ENCODE assay signal across 16 cellular contexts in genomic region chr16:66367968-66368891, GRCh38. TPM values are rescaled to one million over a fixed set of nuclear protein-coding genes. Genes with fewer than 3 reads are reported as not detected.
A peak's percentile ranks its signal among the peaks of the same experiment; 100 is the strongest.
DNase-seq lines count a peak whose midpoint lies in the region; ATAC-seq, FAIRE-seq and TF ChIP-seq lines count a peak whose summit lies in the region.
"Had no signal": no experiment of that assay in that cellular context is flagged by ENCODE, and none has a peak within 500 bp of the region (broad histone marks: within the 10 kb centered on the region; RNA-seq: fewer than 3 reads in every experiment).

No MANE protein-coding gene starts in this region.

- no peak for FAIRE-seq in HepG2 (lab: Jason Lieb, UNC)
- FAIRE-seq: H54, TTC549 had no signal

- H3K27ac ChIP-seq in dorsolateral prefrontal cortex (peak overlapping the region in 32 of 59 donors; percentile 11 to 81 (median 50)), HepG2 (ENCODE audit: extremely low read length, insufficient read depth, low read length) (no peak overlapping the region), subcutaneous abdominal adipose tissue (ENCODE audit: low read depth, low read length) (peak overlapping the region; percentile 86)
- no peak overlapping the region for H3K27ac ChIP-seq in naive thymus-derived CD4-positive, alpha-beta T cell (ENCODE audit: low read depth, low read length)

- H3K9me3 Mint-ChIP-seq in naive thymus-derived CD4-positive, alpha-beta T cell = no peaks in the 10 kb centered on the region
- H3K9me3 Mint-ChIP-seq: CD4-positive, CD25-positive, alpha-beta regulatory T cell had no signal

- H3K9ac ChIP-seq in HepG2 (ENCODE audit: insufficient read depth, low read depth, low read length) = no peak overlapping the region
- H3K9ac ChIP-seq in subcutaneous abdominal adipose tissue (ENCODE audit: low read length in 5 of 5) = peak overlapping the region in 4 of 5 donors; percentile 46 to 90 (median 62)

- H2AFZ ChIP-seq in HepG2 (ENCODE audit: low read length) = no peak overlapping the region

- H3K36me3 ChIP-seq in HepG2 (replicated peaks in 1 of 2; ENCODE audit: control insufficient read depth in 1 of 2, insufficient read depth in 2 of 2, low read length in 2 of 2) (no peaks in the 10 kb centered on the region), subcutaneous abdominal adipose tissue (ENCODE audit: control insufficient read depth in 5 of 5, insufficient read depth in 5 of 5, low read length in 5 of 5) (peaks cover 0 to 4% (median 0%) of the 10 kb centered on the region in 5 donors)
- H3K36me3 ChIP-seq in naive thymus-derived CD4-positive, alpha-beta T cell (ENCODE audit: control insufficient read depth in 2 of 3, insufficient read depth in 3 of 3, low read length in 3 of 3) = no peaks in the 10 kb centered on the region

- in situ Hi-C loops in HepG2 (cut with HindIII; ENCODE audit: extremely low pct_ligation_motif_present, low pct_unique_long_range_greater_than_20kb) = no loop called here

- POLR2A ChIA-PET in HepG2 (lab: Yijun Ruan, JAX) = no interaction called here
- POLR2A ChIA-PET in naive thymus-derived CD4-positive, alpha-beta T cell (lab: Charles Lee) = no interaction called here

- no peak overlapping the region for H3K4me2 ChIP-seq in HepG2 (ENCODE audit: low read depth, low read length)

- WGBS in HepG2 (ENCODE audit: low lambda C conversion rate) = 18% methylated on average over 10 of the region's 11 CpGs

- no peaks in the 10 kb centered on the region for H3K36me3 Mint-ChIP-seq in naive thymus-derived CD4-positive, alpha-beta T cell
- H3K36me3 Mint-ChIP-seq: CD4-positive, CD25-positive, alpha-beta regulatory T cell had no signal

- TF ChIP-seq EP300 in HepG2 (IDR thresholded peaks at IDR 0.05; ENCODE audit: low read depth in 2 of 2, low read length in 2 of 2) (no peak), HepG2 (CRISPR knock-in tag; IDR thresholded peaks at IDR 0.05; ENCODE audit: borderline replicate concordance) (no peak)

- H3K79me2 ChIP-seq in HepG2 (ENCODE audit: insufficient read depth, low read length) = no peaks in the 10 kb centered on the region

- no peaks in the 10 kb centered on the region for H4K20me1 ChIP-seq in HepG2 (ENCODE audit: insufficient read depth, low read length)

- CTCF ChIA-PET in HepG2 (lab: Yijun Ruan, JAX; ENCODE audit: low intra/inter-chr PET ratio, low total read pairs) = no interaction called here
- CTCF ChIA-PET in naive thymus-derived CD4-positive, alpha-beta T cell (lab: Charles Lee) = interaction anchor here (0.5 to 2.3 kb wide), 3 partner anchors 10 to 276 kb away, joined by 3 to 11 read pairs (median 3); no protein-coding TSS in a partner anchor

- no TSS peak for BruUV-seq in HepG2 (replicated peaks; lab: Mats Ljungman, UMichigan)

- intact Hi-C loops in dorsolateral prefrontal cortex (cut with DNase I) = no loop called here
- intact Hi-C loops in HepG2 (cut with micrococcal nuclease; ENCODE audit: unreplicated experiment) = no loop called here
- intact Hi-C loops in naive thymus-derived CD4-positive, alpha-beta T cell (cut with micrococcal nuclease) = no loop called here

- TF ChIP-seq RAD21 in HepG2 (CRISPR knock-in tag; IDR thresholded peaks at IDR 0.05) = no peak

- peak overlapping the region in 41 of 59 donors; percentile 7 to 58 (median 36) for H3K4me3 ChIP-seq in dorsolateral prefrontal cortex
- no peak overlapping the region for H3K4me3 ChIP-seq in HepG2 (replicated peaks in 1 of 3; ENCODE audit: insufficient read depth in 1 of 3, low read depth in 2 of 3, low read length in 3 of 3)
- peak overlapping the region in 4 of 5 donors; percentile 75 to 88 (median 77) for H3K4me3 ChIP-seq in subcutaneous abdominal adipose tissue (ENCODE audit: low read depth in 1 of 5, low read length in 5 of 5)
- H3K4me3 ChIP-seq in naive thymus-derived CD4-positive, alpha-beta T cell (ENCODE audit: low read length) = no peak overlapping the region

- peaks cover 14 to 29% (median 24%) of the 10 kb centered on the region in 5 donors for H3K27me3 Mint-ChIP-seq in naive thymus-derived CD4-positive, alpha-beta T cell

- H3K27me3 ChIP-seq in dorsolateral prefrontal cortex (peaks cover 0 to 12% (median 0%) of the 10 kb centered on the region in 45 donors), HepG2 (ENCODE audit: control insufficient read depth in 1 of 2, insufficient read depth in 2 of 2, low read length in 2 of 2) (peaks cover 12 to 33% of the 10 kb centered on the region in 2 experiments; a peak in 4 of 5 replicates), subcutaneous abdominal adipose tissue (ENCODE audit: control insufficient read depth in 5 of 5, insufficient read depth in 4 of 5, low read length in 5 of 5) (peaks cover 0 to 7% (median 2%) of the 10 kb centered on the region in 5 donors)
- no peaks in the 10 kb centered on the region for H3K27me3 ChIP-seq in naive thymus-derived CD4-positive, alpha-beta T cell (ENCODE audit: control insufficient read depth in 2 of 2, insufficient read depth in 2 of 2, low read length in 2 of 2)

- ATAC-seq in HepG2 (no peak), GM18858 (IDR thresholded peaks at IDR 0.05; ENCODE audit: unreplicated experiment) (no peak)
- ATAC-seq in naive thymus-derived CD4-positive, alpha-beta T cell = no peak

- H3K4me3 Mint-ChIP-seq in naive thymus-derived CD4-positive, alpha-beta T cell = no peak overlapping the region
- H3K4me3 Mint-ChIP-seq: CD4-positive, CD25-positive, alpha-beta regulatory T cell had no signal

- H3K4me1 Mint-ChIP-seq in naive thymus-derived CD4-positive, alpha-beta T cell = peaks cover 0 to 13% (median 4%) of the 10 kb centered on the region in 7 donors

- H3K9me3 ChIP-seq in HepG2 (ENCODE audit: low read length) = no peaks in the 10 kb centered on the region
- H3K9me3 ChIP-seq in subcutaneous abdominal adipose tissue (ENCODE audit: control insufficient read depth in 5 of 5, low read length in 5 of 5) = no peaks in the 10 kb centered on the region
- no peaks in the 10 kb centered on the region for H3K9me3 ChIP-seq in naive thymus-derived CD4-positive, alpha-beta T cell (ENCODE audit: control insufficient read depth in 2 of 3, low read length in 3 of 3)

- no peak for TF ChIP-seq POLR2A in HepG2 (IDR thresholded peaks at IDR 0.05; ENCODE audit: insufficient read depth in 1 of 2, low read depth in 2 of 2, low read length in 2 of 2)

- H3K27ac Mint-ChIP-seq in naive thymus-derived CD4-positive, alpha-beta T cell = peak overlapping the region in 2 of 9 donors; percentile 2 to 86
- H3K27ac Mint-ChIP-seq: CD4-positive, CD25-positive, alpha-beta regulatory T cell had no signal

- TF ChIP-seq CTCF in dorsolateral prefrontal cortex (IDR thresholded peaks at IDR 0.05 in 54 of 56, conservative IDR thresholded peaks at IDR 0.05 in 2 of 56; ENCODE audit: low read depth in 1 of 56, partially characterized antibody in 56 of 56) (no peak), HepG2 (CRISPR knock-in tag; IDR thresholded peaks at IDR 0.05) (no peak)

- peak; percentile 58 for DNase-seq in MV-4-11 (lab: John Stamatoyannopoulos, UW)
- DNase-seq in dorsolateral prefrontal cortex = no peak
- DNase-seq in HepG2 (ENCODE audit: low spot score) = no peak
- no peak for DNase-seq in naive thymus-derived CD4-positive, alpha-beta T cell
- DNase-seq in effector CD4-positive, alpha-beta T cell = no peak
- no peak for DNase-seq in DMS53 (lab: John Stamatoyannopoulos, UW)
- DNase-seq: CD4-positive, CD25-positive, alpha-beta regulatory T cell; effector CD8-positive, alpha-beta T cell; glutamatergic neuron; NCI-H1417; SHP77 treated with DMSO at 0.1 percent for 48 hours; stimulated activated CD4-positive, alpha-beta T cell treated with anti-CD3 and anti-CD28 coated beads, Interleukin-2, amount 100 ng/mL, for 24 hours had no signal

- peaks cover 40% of the 10 kb centered on the region for H3K4me1 ChIP-seq in HepG2 (ENCODE audit: insufficient read depth, low read length)
- H3K4me1 ChIP-seq in subcutaneous abdominal adipose tissue (ENCODE audit: control insufficient read depth in 5 of 5, insufficient read depth in 5 of 5, low read length in 5 of 5) = peaks cover 7 to 89% (median 39%) of the 10 kb centered on the region in 5 donors
- no peaks in the 10 kb centered on the region for H3K4me1 ChIP-seq in naive thymus-derived CD4-positive, alpha-beta T cell (ENCODE audit: control insufficient read depth in 2 of 2, insufficient read depth in 2 of 2, low read length in 2 of 2)

RNA-seq across cellular contexts. Expression of gene CDH5, which starts 1.7 kb away (rescaled TPM):
- 10 to 100 TPM in 105 of 120 experiments, 1 to 10 TPM in 15; 5.7 to 36.2 (median 14.9) TPM for total RNA-seq in dorsolateral prefrontal cortex
- total RNA-seq in HepG2 (2016; rRNA removed; fragmentation: Illumina TruSeq; extraction: Trizol) = 0.34 and 0.71 TPM in 2 replicates
- total RNA-seq in HepG2 (2016; cell fraction: cytosol; rRNA removed; fragmentation: Illumina TruSeq; extraction: Trizol; ENCODE audit: low read depth) = not detected in 2 replicates
- 0.37 and 0.46 TPM in 2 replicates for total RNA-seq in HepG2 (2016; cell fraction: insoluble cytoplasmic fraction; rRNA removed; fragmentation: Illumina TruSeq; extraction: Trizol)
- total RNA-seq in HepG2 (2016; cell fraction: membrane; rRNA removed; fragmentation: Illumina TruSeq; extraction: Trizol) = 0.15 and 0.24 TPM in 2 replicates
- total RNA-seq in HepG2 (2016; cell fraction: nucleus; rRNA removed; fragmentation: Illumina TruSeq; extraction: Trizol) = 0.53 and 0.99 TPM in 2 replicates
- polyA plus RNA-seq in HepG2 (2011; rRNA removed) = 1.0 and 1.1 TPM in 2 replicates
- polyA plus RNA-seq in HepG2 (2011; cell fraction: cytosol; rRNA removed) = 0.85 and 1.1 TPM in 2 replicates
- 0.78 and 1.3 TPM in 2 replicates for polyA plus RNA-seq in HepG2 (2011; cell fraction: nucleus; rRNA removed)
- 0.63 and 2.2 TPM in 2 replicates for polyA plus RNA-seq in HepG2 (2012)
- polyA plus RNA-seq in HepG2 (2016; cell fraction: cytosol; fragmentation: Illumina TruSeq; extraction: Trizol; ENCODE audit: low read depth) = 0.03 and 0.07 TPM in 2 replicates
- 0.11 and 0.25 TPM in 2 replicates for polyA plus RNA-seq in HepG2 (2016; cell fraction: insoluble cytoplasmic fraction; fragmentation: Illumina TruSeq; extraction: Trizol; ENCODE audit: low read depth)
- 0.09 and 0.19 TPM in 2 replicates for polyA plus RNA-seq in HepG2 (2016; cell fraction: membrane; fragmentation: Illumina TruSeq; extraction: Trizol; ENCODE audit: low read depth)
- 0.67 and 0.83 TPM in 2 replicates for polyA plus RNA-seq in HepG2 (2016; cell fraction: nucleus; fragmentation: Illumina TruSeq; extraction: Trizol; ENCODE audit: insufficient read depth, low read depth)
- polyA minus RNA-seq in HepG2 (2011; rRNA and poly(A)+ RNA removed; ENCODE audit: low replicate concordance) = 1.8 and 2.9 TPM in 2 replicates
- polyA minus RNA-seq in HepG2 (2011; cell fraction: cytosol; rRNA and poly(A)+ RNA removed) = 0.35 and 1.8 TPM in 2 replicates
- 0.99 and 3.0 TPM in 2 replicates for polyA minus RNA-seq in HepG2 (2011; cell fraction: nucleus; rRNA and poly(A)+ RNA removed)
- not detected for total RNA-seq in naive thymus-derived CD4-positive, alpha-beta T cell
- polyA plus RNA-seq in naive thymus-derived CD4-positive, alpha-beta T cell = not detected
- total RNA-seq: CD4-positive, CD25-positive, alpha-beta regulatory T cell had no signal
- polyA plus RNA-seq: CD4-positive, CD25-positive, alpha-beta regulatory T cell had no signal

RNA-seq across cellular contexts. Expression of gene BEAN1, which starts 58.9 kb away (rescaled TPM):
- total RNA-seq in dorsolateral prefrontal cortex (10 to 100 TPM in 37 of 120 experiments, 1 to 10 TPM in 83; 2.0 to 14.4 (median 8.4) TPM), HepG2 (2016; rRNA removed; fragmentation: Illumina TruSeq; extraction: Trizol) (0.29 and 0.53 TPM in 2 replicates)
- total RNA-seq in HepG2 (2016; cell fraction: cytosol; rRNA removed; fragmentation: Illumina TruSeq; extraction: Trizol; ENCODE audit: low read depth) = 1.9 TPM in 2 replicates
- total RNA-seq in HepG2 (2016; cell fraction: insoluble cytoplasmic fraction; rRNA removed; fragmentation: Illumina TruSeq; extraction: Trizol) = 0.25 and 0.54 TPM in 2 replicates
- total RNA-seq in HepG2 (2016; cell fraction: membrane; rRNA removed; fragmentation: Illumina TruSeq; extraction: Trizol) = 0.56 and 1.5 TPM in 2 replicates
- 0.65 TPM in 1 of 2 replicates, not detected in the other for total RNA-seq in HepG2 (2016; cell fraction: nucleus; rRNA removed; fragmentation: Illumina TruSeq; extraction: Trizol)
- polyA plus RNA-seq in HepG2 (2011; rRNA removed) = 1.4 and 3.9 TPM in 2 replicates
- 2.0 and 2.5 TPM in 2 replicates for polyA plus RNA-seq in HepG2 (2011; cell fraction: cytosol; rRNA removed)
- 3.4 and 5.2 TPM in 2 replicates for polyA plus RNA-seq in HepG2 (2011; cell fraction: nucleus; rRNA removed)
- polyA plus RNA-seq in HepG2 (2012) = 1.6 and 4.4 TPM in 2 replicates
- 2.9 and 4.2 TPM in 2 replicates for polyA plus RNA-seq in HepG2 (2016; cell fraction: cytosol; fragmentation: Illumina TruSeq; extraction: Trizol; ENCODE audit: low read depth)
- 0.10 TPM in 1 of 2 replicates, not detected in the other for polyA plus RNA-seq in HepG2 (2016; cell fraction: insoluble cytoplasmic fraction; fragmentation: Illumina TruSeq; extraction: Trizol; ENCODE audit: low read depth)
- polyA plus RNA-seq in HepG2 (2016; cell fraction: membrane; fragmentation: Illumina TruSeq; extraction: Trizol; ENCODE audit: low read depth) = 2.4 and 2.8 TPM in 2 replicates
- 0.81 and 1.1 TPM in 2 replicates for polyA plus RNA-seq in HepG2 (2016; cell fraction: nucleus; fragmentation: Illumina TruSeq; extraction: Trizol; ENCODE audit: insufficient read depth, low read depth)
- polyA minus RNA-seq in HepG2 (2011; rRNA and poly(A)+ RNA removed; ENCODE audit: low replicate concordance) = 0.21 and 3.5 TPM in 2 replicates
- polyA minus RNA-seq in HepG2 (2011; cell fraction: cytosol; rRNA and poly(A)+ RNA removed) = 1.7 TPM in 1 of 2 replicates, not detected in the other
- polyA minus RNA-seq in HepG2 (2011; cell fraction: nucleus; rRNA and poly(A)+ RNA removed) = 1.5 and 1.9 TPM in 2 replicates
- not detected for total RNA-seq in naive thymus-derived CD4-positive, alpha-beta T cell
- polyA plus RNA-seq in naive thymus-derived CD4-positive, alpha-beta T cell = not detected
- total RNA-seq: CD4-positive, CD25-positive, alpha-beta regulatory T cell had no signal

Comparison
In these comparisons a context has a peak if more than half of its experiments do, and no peak if none do; other contexts are left out.
1. H3K27ac ChIP-seq: peak in dorsolateral prefrontal cortex (32 of 59) and subcutaneous abdominal adipose tissue (single experiment); none in HepG2 (single experiment) and naive thymus-derived CD4-positive, alpha-beta T cell (single experiment).
2. H3K4me3 ChIP-seq: peak in dorsolateral prefrontal cortex (41 of 59) and subcutaneous abdominal adipose tissue (4 of 5); none in HepG2 (0 of 3) and naive thymus-derived CD4-positive, alpha-beta T cell (single experiment).